ENCODE assay signal across 20 cellular contexts in the genomic region with DNA sequence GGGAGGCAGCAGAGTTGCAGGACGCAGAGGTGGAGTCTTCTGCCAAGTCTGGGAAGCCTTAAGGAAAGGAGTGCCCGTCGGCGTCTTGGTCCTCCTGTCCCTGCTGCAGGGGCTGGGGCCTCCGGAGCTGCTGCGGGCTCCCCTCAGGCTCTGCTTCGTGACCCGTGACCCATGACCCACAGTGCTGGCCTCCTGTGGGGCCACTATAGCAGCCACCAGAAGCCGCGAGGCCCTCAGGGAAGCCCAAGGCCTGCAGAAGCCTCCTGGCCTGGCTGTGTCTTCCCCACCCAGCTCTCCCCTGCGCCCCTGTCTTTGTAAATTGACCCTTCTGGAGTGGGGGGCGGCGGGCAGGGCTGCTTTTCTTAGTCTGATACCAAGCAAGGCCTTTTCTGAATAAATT. TPM values are rescaled to one million over a fixed set of nuclear protein-coding genes. Genes with fewer than 3 reads are reported as not detected.
DNase-seq lines count a peak whose midpoint lies in the region; ATAC-seq and TF ChIP-seq lines count a peak whose summit lies in the region.
"Had no signal": no experiment of that assay in that cellular context is flagged by ENCODE, and none has a peak within 500 bp of the region (broad histone marks: within the 10 kb centered on the region; RNA-seq: fewer than 3 reads in every experiment).

No MANE protein-coding gene starts in this region.

- no peak overlapping the region for H4K8ac ChIP-seq in trophoblast cell (ENCODE audit: low read depth, low read length)

- ATAC-seq in left lobe of liver: peak; percentile 2
- ATAC-seq: A549 had no signal

- peaks cover 25% of the 10 kb centered on the region for H3K79me1 ChIP-seq in trophoblast cell (ENCODE audit: low read length)

- H2AFZ ChIP-seq in mammary epithelial cell (ENCODE audit: low read depth, low read length): no peak overlapping the region
- H2AFZ ChIP-seq in trophoblast cell (ENCODE audit: insufficient read depth, low read length, poor library complexity): no peak overlapping the region
- H2AFZ ChIP-seq: GM23248 had no signal

- H3K9me3 ChIP-seq in mammary epithelial cell (replicated peaks; ENCODE audit: insufficient read depth, low read length): no peaks in the 10 kb centered on the region
- no peaks in the 10 kb centered on the region for H3K9me3 ChIP-seq in breast epithelium
- H3K9me3 ChIP-seq in trophoblast cell (ENCODE audit: insufficient read depth, low read depth, low read length): no peaks in the 10 kb centered on the region
- H3K9me3 ChIP-seq: A549, HAP-1 had no signal

- H3K36me3 ChIP-seq in mammary epithelial cell (ENCODE audit: insufficient read depth, low read length) (no peaks in the 10 kb centered on the region), breast epithelium (peaks cover 7% of the 10 kb centered on the region), trophoblast cell (ENCODE audit: control insufficient read depth in 1 of 2, insufficient read depth in 2 of 2, low read length in 2 of 2) (peaks cover 43 to 46% of the 10 kb centered on the region in 2 experiments)

- H2BK120ac ChIP-seq in trophoblast cell (ENCODE audit: insufficient read depth, low read length, poor library complexity): no peak overlapping the region

- intact Hi-C loops in mammary epithelial cell (cut with micrococcal nuclease) (no loop called here), breast epithelium (cut with DNase I; ENCODE audit: low total_unique reads) (no loop called here)

- DNase-seq in mammary epithelial cell (no peak), breast epithelium (ENCODE audit: low spot score in 2 of 2) (no peak), left lobe of liver (ENCODE audit: low spot score) (no peak), trophoblast cell (peak; percentile 73 to 79), ACHN (no peak)
- no peak for DNase-seq in activated effector memory CD4-positive, alpha-beta T cell treated with anti-CD3 and anti-CD28 coated beads, Interleukin-2, amount 50 U/mL, for 16 hours
- DNase-seq: C1 segment of cervical spinal cord; CD4-positive, CD25-positive, alpha-beta regulatory T cell; CD8-positive, alpha-beta memory T cell; COR-L47; DMS 273 treated with DMSO at 0.1 percent for 48 hours; DMS53; DND-41; EL; GM23248 had no signal

- in situ Hi-C loops in mammary epithelial cell (cut with MboI; ENCODE audit: low sequenced_read_pairs in 2 of 2) (no loop called here), ACHN (cut with HindIII; ENCODE audit: low pct_ligation_motif_present, low pct_unique_long_range_greater_than_20kb, low sequenced_read_pairs) (no loop called here)

- H3K27me3 ChIP-seq in mammary epithelial cell (ENCODE audit: insufficient read depth, low read length) (peaks cover 7% of the 10 kb centered on the region), breast epithelium (peaks cover 4 to 9% of the 10 kb centered on the region in 2 donors), trophoblast cell (ENCODE audit: insufficient read depth, low read length) (no peaks in the 10 kb centered on the region)

- no peak overlapping the region for H3K14ac ChIP-seq in trophoblast cell (ENCODE audit: low read length)

- H3K79me2 ChIP-seq in mammary epithelial cell (ENCODE audit: insufficient read depth, low read length) (no peaks in the 10 kb centered on the region), trophoblast cell (ENCODE audit: control insufficient read depth, insufficient read depth, low read length, poor library complexity) (peaks cover 13% of the 10 kb centered on the region)

- CTCF ChIA-PET in mammary epithelial cell (lab: Charles Lee; ENCODE audit: low non-redundant PET): no interaction called here

- no peak overlapping the region for H4K12ac ChIP-seq in trophoblast cell (ENCODE audit: low read depth, low read length)

- H4K20me1 ChIP-seq in mammary epithelial cell (ENCODE audit: insufficient read depth, low read length): peaks cover 2% of the 10 kb centered on the region

- H3K4me3 ChIP-seq in mammary epithelial cell (replicated peaks in 1 of 3; ENCODE audit: insufficient read depth in 1 of 3, low read depth in 2 of 3, low read length in 3 of 3) (no peak overlapping the region), breast epithelium (no peak overlapping the region), trophoblast cell (ENCODE audit: low read depth, low read length) (no peak overlapping the region)
- H3K4me3 ChIP-seq: A549, GM12878, GM23248, HAP-1 had no signal

- H3K4ac ChIP-seq in trophoblast cell (ENCODE audit: low read depth, low read length): no peak overlapping the region

- TF ChIP-seq CTCF in mammary epithelial cell (conservative IDR thresholded peaks at IDR 0.05 in 1 of 2, IDR thresholded peaks at IDR 0.05 in 1 of 2; ENCODE audit: extremely low read depth in 1 of 2, insufficient read depth in 1 of 2, low read depth in 1 of 2, low read length in 2 of 2): no peak
- no peak for TF ChIP-seq CTCF in breast epithelium (IDR thresholded peaks at IDR 0.05)

- no peak overlapping the region for H4K91ac ChIP-seq in trophoblast cell (ENCODE audit: low read depth, low read length)

- peaks cover 30% of the 10 kb centered on the region for H3K4me1 ChIP-seq in mammary epithelial cell (ENCODE audit: insufficient read depth, low read length)
- H3K4me1 ChIP-seq in breast epithelium: peaks cover 13 to 16% of the 10 kb centered on the region in 2 donors
- peaks cover 29 to 40% of the 10 kb centered on the region in 2 experiments for H3K4me1 ChIP-seq in trophoblast cell (ENCODE audit: control insufficient read depth in 1 of 2, insufficient read depth in 2 of 2, low read length in 2 of 2)

- no peak overlapping the region for H2BK5ac ChIP-seq in trophoblast cell (ENCODE audit: low read depth, low read length, poor library complexity)

- no peak for TF ChIP-seq POLR2A in breast epithelium (IDR thresholded peaks at IDR 0.05)

- H3K23ac ChIP-seq in trophoblast cell (ENCODE audit: low read length): no peak overlapping the region

- no peak overlapping the region for H2BK12ac ChIP-seq in trophoblast cell (ENCODE audit: low read length)

- H3K9ac ChIP-seq in mammary epithelial cell (ENCODE audit: insufficient read depth, low read length): no peak overlapping the region
- H3K9ac ChIP-seq in trophoblast cell (ENCODE audit: low read length): no peak overlapping the region
- H3K9ac ChIP-seq: GM23248 had no signal

- H3K27ac ChIP-seq in mammary epithelial cell (ENCODE audit: insufficient read depth, low read depth, low read length) (no peak overlapping the region), breast epithelium (no peak overlapping the region), trophoblast cell (ENCODE audit: low read depth, low read length) (no peak overlapping the region)
- H3K27ac ChIP-seq: 22Rv1, A549, GM23248 had no signal

- no peak overlapping the region for H3K4me2 ChIP-seq in mammary epithelial cell (ENCODE audit: insufficient read depth, low read depth, low read length)
- H3K4me2 ChIP-seq in trophoblast cell (ENCODE audit: low read length): no peak overlapping the region
- H3K4me2 ChIP-seq: A549 had no signal

- H3K18ac ChIP-seq in trophoblast cell (ENCODE audit: low read length): no peak overlapping the region

- BruUV-seq in mammary epithelial cell (replicated peaks; lab: Mats Ljungman, UMichigan): TSS peak; percentile 52

- WGBS in mammary epithelial cell (ENCODE audit: low coverage, missing lambda C conversion rate): 89% methylated on average over 11 of the region's 13 CpGs
- no CpG with 5 or more reads among the region's 13 CpGs for WGBS in trophoblast cell (ENCODE audit: extremely low coverage, insufficient coverage, insufficient read length)

- no peak overlapping the region for H2AK5ac ChIP-seq in trophoblast cell (ENCODE audit: low read length)

- dilution Hi-C loops in mammary epithelial cell (cut with HindIII; ENCODE audit: low sequenced_read_pairs): no loop called here

RNA-seq across cellular contexts. Expression of a gene that starts 3.3 kb away (rescaled TPM):
- total RNA-seq in mammary epithelial cell: under 1 TPM in 1 of 2 donors, not detected in 1; 0.67 TPM
- polyA plus RNA-seq in mammary epithelial cell: 0.16 TPM
- polyA minus RNA-seq in mammary epithelial cell: not detected
- total RNA-seq in breast epithelium: 10 to 100 TPM in 1 of 3 donors, 1 to 10 TPM in 1, under 1 TPM in 1; 0.16 to 10.2 (median 5.0) TPM
- 4.0 TPM for total RNA-seq in left lobe of liver
- polyA plus RNA-seq in trophoblast cell (2013): 243 and 264 TPM in 2 replicates
- total RNA-seq: CD4-positive, CD25-positive, alpha-beta regulatory T cell; CD8-positive, alpha-beta memory T cell; GM23248; H4 had no signal
- polyA plus RNA-seq: CD4-positive, CD25-positive, alpha-beta regulatory T cell; CD8-positive, alpha-beta memory T cell had no signal

RNA-seq across cellular contexts. Expression of a gene that starts 9.0 kb away (rescaled TPM):
- total RNA-seq in mammary epithelial cell (10 to 100 TPM; 12.7 to 30.0 TPM), breast epithelium (10 to 100 TPM; 38.5 to 45.3 (median 44.2) TPM), left lobe of liver (49.5 TPM)
- 20.6 TPM for polyA plus RNA-seq in mammary epithelial cell
- polyA minus RNA-seq in mammary epithelial cell: 12.4 TPM
- 31.8 and 32.7 TPM in 2 replicates for polyA plus RNA-seq in trophoblast cell (2013)

RNA-seq across cellular contexts. Expression of a gene that starts 17.3 kb away (rescaled TPM):
- total RNA-seq in mammary epithelial cell: 10 to 100 TPM; 14.6 to 15.7 TPM
- polyA plus RNA-seq in mammary epithelial cell: 14.1 TPM
- polyA minus RNA-seq in mammary epithelial cell: 15.3 TPM
- total RNA-seq in breast epithelium: 10 to 100 TPM in 2 of 3 donors, 1 to 10 TPM in 1; 8.5 to 12.9 (median 12.5) TPM
- 5.5 TPM for total RNA-seq in left lobe of liver
- 13.3 and 13.7 TPM in 2 replicates for polyA plus RNA-seq in trophoblast cell (2013)

RNA-seq across cellular contexts. Expression of a gene that starts 48.0 kb away (rescaled TPM):
- total RNA-seq in mammary epithelial cell: 10 to 100 TPM in 1 of 2 donors, 1 to 10 TPM in 1; 8.1 to 11.7 TPM
- polyA plus RNA-seq in mammary epithelial cell: 6.5 TPM
- polyA minus RNA-seq in mammary epithelial cell: 1.9 TPM
- 10 to 100 TPM in 2 of 3 donors, 1 to 10 TPM in 1; 7.8 to 21.0 (median 12.5) TPM for total RNA-seq in breast epithelium
- 6.2 TPM for total RNA-seq in left lobe of liver
- polyA plus RNA-seq in trophoblast cell (2013): 4.6 and 5.0 TPM in 2 replicates

Comparison
In these comparisons a context has a peak if more than half of its experiments do, and no peak if none do; other contexts are left out.
1. DNase-seq: peak in trophoblast cell (2 of 2); none in mammary epithelial cell (single experiment), breast epithelium (0 of 2), left lobe of liver (single experiment), activated effector memory CD4-positive, alpha-beta T cell treated with anti-CD3 and anti-CD28 coated beads, Interleukin-2, amount 50 U/mL, for 16 hours (single experiment) and ACHN (single experiment).